10 cellular contexts compared by ENCODE assay signal in the genomic region with DNA sequence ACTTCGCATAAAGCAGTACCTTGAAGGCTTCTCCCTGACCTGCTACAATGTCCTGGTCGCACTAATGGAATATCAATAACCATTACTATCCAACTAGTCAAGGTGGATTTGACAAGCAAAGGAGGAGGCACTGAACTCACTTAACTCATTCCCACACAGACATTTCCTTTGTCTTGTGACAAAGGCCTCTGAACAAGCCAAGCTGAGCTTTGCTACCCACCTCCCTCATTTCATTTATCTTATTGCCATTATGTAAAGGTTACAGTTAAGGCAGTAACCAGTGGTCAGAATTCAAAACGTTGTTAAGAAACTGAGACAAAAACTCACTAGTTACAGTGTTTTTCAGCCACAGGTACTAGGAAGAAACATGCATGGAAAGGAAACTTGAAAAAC. TPM values are rescaled to one million over a fixed set of nuclear protein-coding genes. Genes with fewer than 3 reads are reported as not detected.
A peak's percentile ranks its signal among the peaks of the same experiment; 100 is the strongest.
DNase-seq lines count a peak whose midpoint lies in the region; ATAC-seq and TF ChIP-seq lines count a peak whose summit lies in the region.
"Had no signal": no experiment of that assay in that cellular context is flagged by ENCODE, and none has a peak within 500 bp of the region (broad histone marks: within the 10 kb centered on the region; RNA-seq: fewer than 3 reads in every experiment).

No MANE protein-coding gene starts in this region.

- TF ChIP-seq CTCF in left lung (IDR thresholded peaks at IDR 0.05) = no peak

- H3K27me3 Mint-ChIP-seq in activated CD4-positive, alpha-beta T cell treated with anti-CD3 and anti-CD28 coated beads, Interleukin-2, amount 10 ng/mL, durations not matched to agents 7 days and 5 days = no peaks in the 10 kb centered on the region
- H3K27me3 Mint-ChIP-seq in activated CD4-positive, alpha-beta memory T cell treated with anti-CD3 and anti-CD28 coated beads for 36 hours = no peaks in the 10 kb centered on the region

- H3K4me3 ChIP-seq in left lung = no peak overlapping the region
- no peak overlapping the region for H3K4me3 ChIP-seq in subcutaneous abdominal adipose tissue (ENCODE audit: low read depth in 1 of 5, low read length in 5 of 5)

- H3K27me3 ChIP-seq in left lung (no peaks in the 10 kb centered on the region), subcutaneous abdominal adipose tissue (ENCODE audit: control insufficient read depth in 5 of 5, insufficient read depth in 4 of 5, low read length in 5 of 5) (peaks cover 0 to 4% (median 0%) of the 10 kb centered on the region in 5 donors)

- H3K36me3 ChIP-seq in left lung (no peaks in the 10 kb centered on the region), subcutaneous abdominal adipose tissue (ENCODE audit: control insufficient read depth in 5 of 5, insufficient read depth in 5 of 5, low read length in 5 of 5) (no peaks in the 10 kb centered on the region)

- H3K36me3 Mint-ChIP-seq in activated CD4-positive, alpha-beta T cell treated with anti-CD3 and anti-CD28 coated beads, Interleukin-2, amount 10 ng/mL, durations not matched to agents 7 days and 5 days (ENCODE audit: low read depth) = peaks cover 34% of the 10 kb centered on the region
- H3K36me3 Mint-ChIP-seq in activated CD4-positive, alpha-beta memory T cell treated with anti-CD3 and anti-CD28 coated beads for 36 hours = peaks cover 24% of the 10 kb centered on the region

- peak overlapping the region; percentile 94 for H3K27ac Mint-ChIP-seq in activated CD4-positive, alpha-beta T cell treated with anti-CD3 and anti-CD28 coated beads, Interleukin-2, amount 10 ng/mL, durations not matched to agents 7 days and 5 days
- H3K27ac Mint-ChIP-seq in activated CD4-positive, alpha-beta memory T cell treated with anti-CD3 and anti-CD28 coated beads for 36 hours = peak overlapping the region; percentile 91

- H3K9me3 ChIP-seq in left lung (no peaks in the 10 kb centered on the region), subcutaneous abdominal adipose tissue (ENCODE audit: control insufficient read depth in 5 of 5, low read length in 5 of 5) (no peaks in the 10 kb centered on the region)

- H3K4me1 ChIP-seq in left lung (peaks cover 8 to 61% of the 10 kb centered on the region in 2 donors), subcutaneous abdominal adipose tissue (ENCODE audit: control insufficient read depth in 5 of 5, insufficient read depth in 5 of 5, low read length in 5 of 5) (peaks cover 0 to 44% (median 27%) of the 10 kb centered on the region in 5 donors)

- POLR2A ChIA-PET in activated CD4-positive, alpha-beta T cell treated with anti-CD3 and anti-CD28 coated beads, Interleukin-2, amount 10 ng/mL, durations not matched to agents 7 days and 5 days (lab: Charles Lee) = no interaction called here
- POLR2A ChIA-PET in activated CD4-positive, alpha-beta memory T cell treated with anti-CD3 and anti-CD28 coated beads for 36 hours (lab: Charles Lee) = interaction anchor here (1.0 to 3.1 kb wide), 4 partner anchors 30 to 87 kb away, joined by 3 to 10 read pairs (median 8); no protein-coding TSS in a partner anchor

- H3K27ac ChIP-seq in left lung (peak overlapping the region; percentile 75 to 80), subcutaneous abdominal adipose tissue (ENCODE audit: low read depth, low read length) (peak overlapping the region; percentile 67)

- DNase-seq in activated CD4-positive, alpha-beta T cell treated with anti-CD3 and anti-CD28 coated beads, Interleukin-2, amount 10 ng/mL, durations not matched to agents 7 days and 5 days = no peak
- DNase-seq in activated CD4-positive, alpha-beta T cell treated with anti-CD3 and anti-CD28 coated beads, Interleukin-2, amount 50 U/mL, for 1 hour = no peak
- DNase-seq in activated CD4-positive, alpha-beta memory T cell treated with anti-CD3 and anti-CD28 coated beads for 36 hours = no peak
- DNase-seq in left lung (no peak), amniotic stem cell (lab: John Stamatoyannopoulos, UW) (no peak)
- DNase-seq: ACHN, NCI-H524 treated with DMSO at 0.1 percent for 48 hours had no signal

- peaks cover 80% of the 10 kb centered on the region for H3K4me1 Mint-ChIP-seq in activated CD4-positive, alpha-beta T cell treated with anti-CD3 and anti-CD28 coated beads, Interleukin-2, amount 10 ng/mL, durations not matched to agents 7 days and 5 days
- H3K4me1 Mint-ChIP-seq in activated CD4-positive, alpha-beta memory T cell treated with anti-CD3 and anti-CD28 coated beads for 36 hours (ENCODE audit: low read depth) = peaks cover 89% of the 10 kb centered on the region

- peak overlapping the region; percentile 70 for H3K4me3 Mint-ChIP-seq in activated CD4-positive, alpha-beta T cell treated with anti-CD3 and anti-CD28 coated beads, Interleukin-2, amount 10 ng/mL, durations not matched to agents 7 days and 5 days
- peak overlapping the region; percentile 45 for H3K4me3 Mint-ChIP-seq in activated CD4-positive, alpha-beta memory T cell treated with anti-CD3 and anti-CD28 coated beads for 36 hours

- H3K9me3 Mint-ChIP-seq in activated CD4-positive, alpha-beta T cell treated with anti-CD3 and anti-CD28 coated beads, Interleukin-2, amount 10 ng/mL, durations not matched to agents 7 days and 5 days = no peaks in the 10 kb centered on the region
- no peaks in the 10 kb centered on the region for H3K9me3 Mint-ChIP-seq in activated CD4-positive, alpha-beta memory T cell treated with anti-CD3 and anti-CD28 coated beads for 36 hours

- intact Hi-C loops in activated CD4-positive, alpha-beta memory T cell treated with anti-CD3 and anti-CD28 coated beads for 36 hours (cut with micrococcal nuclease) = loop anchor here (1.0 to 10.0 kb wide), 5 partner anchors 9 to 1747 kb away; partner anchors contain the start of gene HERPUD2
- intact Hi-C loops in left lung (cut with DNase I) = no loop called here

- no peak overlapping the region for H3K9ac ChIP-seq in subcutaneous abdominal adipose tissue (ENCODE audit: low read length in 5 of 5)

- ATAC-seq in left lung (no peak), GM18873 (IDR thresholded peaks at IDR 0.05; ENCODE audit: low FRiP score, unreplicated experiment) (no peak), HG02571 (IDR thresholded peaks at IDR 0.05; ENCODE audit: unreplicated experiment) (no peak)

- CTCF ChIA-PET in activated CD4-positive, alpha-beta T cell treated with anti-CD3 and anti-CD28 coated beads, Interleukin-2, amount 10 ng/mL, durations not matched to agents 7 days and 5 days (lab: Charles Lee) = interaction anchor here (0.6 to 1.4 kb wide), 4 partner anchors 11 to 496 kb away, joined by 3 read pairs; no protein-coding TSS in a partner anchor
- CTCF ChIA-PET in activated CD4-positive, alpha-beta memory T cell treated with anti-CD3 and anti-CD28 coated beads for 36 hours (lab: Charles Lee) = interaction anchor here (0.8 to 2.5 kb wide), 6 partner anchors 8 to 243 kb away, joined by 3 to 15 read pairs (median 4); no protein-coding TSS in a partner anchor

RNA-seq across cellular contexts. Expression of gene ELMO1, which starts 7.3 kb away (rescaled TPM):
- total RNA-seq in activated CD4-positive, alpha-beta T cell treated with anti-CD3 and anti-CD28 coated beads, Interleukin-2, amount 10 ng/mL, durations not matched to agents 7 days and 5 days = 100 to 1,000 TPM in 1 of 2 experiments, 10 to 100 TPM in 1; 99.8 to 142 TPM
- 10 to 100 TPM; 88.7 to 93.3 TPM for total RNA-seq in activated CD4-positive, alpha-beta memory T cell treated with anti-CD3 and anti-CD28 coated beads for 36 hours
- 10 to 100 TPM; 18.2 to 51.4 TPM for total RNA-seq in left lung
